9 cellular contexts compared by ENCODE assay signal in genomic region chr5:119343766-119344165, GRCh38. TPM values are rescaled to one million over a fixed set of nuclear protein-coding genes. Genes with fewer than 3 reads are reported as not detected.
DNase-seq lines count a peak whose midpoint lies in the region; ATAC-seq, FAIRE-seq and TF ChIP-seq lines count a peak whose summit lies in the region.
"Had no signal": no experiment of that assay in that cellular context is flagged by ENCODE, and none has a peak within 500 bp of the region (broad histone marks: within the 10 kb centered on the region; RNA-seq: fewer than 3 reads in every experiment).

No MANE protein-coding gene starts in this region.

- no peaks in the 10 kb centered on the region for H3K9me2 ChIP-seq in SU-DHL-6 (replicated peaks; ENCODE audit: insufficient read depth, low read length)

- FAIRE-seq in RCC 7860 (lab: Jason Lieb, UNC): no peak

- ATAC-seq in HG02642 (IDR thresholded peaks at IDR 0.05; ENCODE audit: poor library complexity, unreplicated experiment): peak; percentile 27
- peak; percentile 38 for ATAC-seq in left lung
- ATAC-seq in HG02970 (IDR thresholded peaks at IDR 0.05; ENCODE audit: low FRiP score, unreplicated experiment): no peak

- H2AFZ ChIP-seq in SU-DHL-6 (ENCODE audit: low read depth, low read length, severe bottlenecking): no peak overlapping the region

- intact Hi-C loops in left lung (cut with DNase I): no loop called here

- H3K27me3 ChIP-seq in SU-DHL-6 (ENCODE audit: low read length) (no peaks in the 10 kb centered on the region), left lung (no peaks in the 10 kb centered on the region)

- peak overlapping the region; percentile 33 for H3K4me3 ChIP-seq in SU-DHL-6 (ENCODE audit: insufficient read depth, low read length, poor library complexity, severe bottlenecking)
- no peak overlapping the region for H3K4me3 ChIP-seq in left lung

- TF ChIP-seq CTCF in SU-DHL-6 (IDR thresholded peaks at IDR 0.05; ENCODE audit: insufficient read depth, low read length, poor library complexity, severe bottlenecking) (no peak), left lung (IDR thresholded peaks at IDR 0.05) (no peak)

- peak overlapping the region; percentile 98 for H3K27ac ChIP-seq in SU-DHL-6 (ENCODE audit: low read depth, low read length)
- peak overlapping the region in 1 of 2 donors; percentile 74 for H3K27ac ChIP-seq in left lung

- peaks cover 0 to 80% of the 10 kb centered on the region in 2 donors for H3K4me1 ChIP-seq in left lung

- H3K9ac ChIP-seq in SU-DHL-6 (ENCODE audit: low read length): peak overlapping the region; percentile 56

- H3K4me2 ChIP-seq in SU-DHL-6 (ENCODE audit: low read depth, low read length, poor library complexity, severe bottlenecking): peak overlapping the region; percentile 94

- no peaks in the 10 kb centered on the region for H4K20me1 ChIP-seq in SU-DHL-6 (ENCODE audit: low read depth, low read length)

- DNase-seq in EL (peak; percentile 6), left lung (no peak), SKM-1 (lab: John Stamatoyannopoulos, UW; ENCODE audit: unreplicated experiment) (no peak), NCI-H1930 (lab: John Stamatoyannopoulos, UW) (no peak), RCC 7860 (ENCODE audit: low spot score) (no peak)
- DNase-seq: GF-D8 had no signal

- H3K9me3 ChIP-seq in SU-DHL-6 (ENCODE audit: insufficient read depth, low read length): no peaks in the 10 kb centered on the region
- no peaks in the 10 kb centered on the region for H3K9me3 ChIP-seq in left lung

- H3K36me3 ChIP-seq in SU-DHL-6 (ENCODE audit: low read length) (no peaks in the 10 kb centered on the region), left lung (no peaks in the 10 kb centered on the region)

- H3F3A ChIP-seq in SU-DHL-6 (ENCODE audit: insufficient read depth): peaks cover 92% of the 10 kb centered on the region

- peaks cover 83% of the 10 kb centered on the region for H3K79me2 ChIP-seq in SU-DHL-6 (ENCODE audit: insufficient read depth, low read length)

RNA-seq across cellular contexts. Expression of gene TNFAIP8, which starts 12.1 kb away (rescaled TPM):
- 10 to 100 TPM; 15.6 to 30.1 TPM for total RNA-seq in left lung
